Comparison of ENCODE assay signal across 8 cellular contexts in genomic region chr13:30132623-30133553, GRCh38.
DNase-seq lines count a peak whose midpoint lies in the region; ATAC-seq, FAIRE-seq and TF ChIP-seq lines count a peak whose summit lies in the region.

No MANE protein-coding gene starts in this region.

- in situ Hi-C loops in GM12878 (cut with MboI) = no loop called here

- 52% methylated on average over 39 of the region's 39 CpGs for WGBS in GM12878 (ENCODE audit: insufficient coverage, insufficient replicate concordance, low lambda C conversion rate, missing lambda C conversion rate)
- 35 to 49% (median 37%) methylated on average over 38 to 39 of the region's 39 CpGs for WGBS in small intestine, 3 donors

- H3K27ac ChIP-seq in GM12878 (ENCODE audit: control insufficient read depth, insufficient read depth) = no peak overlapping the region
- peak overlapping the region in 1 of 2 donors; percentile 17 for H3K27ac ChIP-seq in small intestine (ENCODE audit: low read depth in 1 of 2, low read length in 1 of 2)

- no peak overlapping the region for H3K4me3 ChIP-seq in GM12878
- H3K4me3 ChIP-seq in small intestine (ENCODE audit: low read depth in 1 of 2, low read length in 2 of 2) = no peak overlapping the region

- no peaks in the 10 kb centered on the region for H3K4me1 ChIP-seq in GM12878 (ENCODE audit: control insufficient read depth, insufficient read depth, low read length)
- H3K4me1 ChIP-seq in small intestine (ENCODE audit: control insufficient read depth in 2 of 2, insufficient read depth in 1 of 2, low read depth in 1 of 2, low read length in 1 of 2) = peaks cover 0 to 2% of the 10 kb centered on the region in 2 donors

- RAD21 ChIA-PET in GM12878 (lab: Charles Lee; ENCODE audit: unreplicated experiment) = interaction anchor here (0.5 to 4.2 kb wide), 58 partner anchors 9 to 671 kb away, joined by 3 to 82 read pairs (median 4); partner anchors contain the start of genes KATNAL1 and UBE2L5

- H3K27me3 ChIP-seq in GM12878 (replicated peaks in 1 of 2; ENCODE audit: control insufficient read depth in 2 of 2, insufficient read depth in 2 of 2, low read length in 1 of 2) (no peaks in the 10 kb centered on the region), small intestine (ENCODE audit: control insufficient read depth in 2 of 2, insufficient read depth in 2 of 2, low read length in 2 of 2) (no peaks in the 10 kb centered on the region)

- DNase-seq in A172 (ENCODE audit: low spot score) (peak; percentile 85), GM18507 (ENCODE audit: extremely low spot score, insufficient read length, low read depth) (peak; percentile 80), NCI-H2171 (lab: John Stamatoyannopoulos, UW) (peak; percentile 61), GM12878 (ENCODE audit: low read depth, low spot score) (no peak), iPS DF 19.7 (ENCODE audit: low read depth, low spot score) (peak; percentile 70), small intestine (peak; percentile 94)

- no peak for TF ChIP-seq POLR2A in GM12878 (IDR thresholded peaks at IDR 0.05; ENCODE audit: low read depth, low read length)

- SMC1A ChIA-PET in GM12878 (lab: Charles Lee; ENCODE audit: uncharacterized antibody, unreplicated experiment) = interaction anchor here (0.5 to 4.9 kb wide), 64 partner anchors 9 to 912 kb away, joined by 3 to 64 read pairs (median 5); partner anchors contain the start of genes KATNAL1 and UBL3

- H3K4me2 ChIP-seq in GM12878 (ENCODE audit: control insufficient read depth, insufficient read depth) = peak overlapping the region; percentile 40; the same call in 1 of the 2 replicates

- no peaks in the 10 kb centered on the region for H3K79me2 ChIP-seq in GM12878 (ENCODE audit: control insufficient read depth, insufficient read depth, low read length)

- H3K36me3 ChIP-seq in GM12878 (ENCODE audit: control insufficient read depth in 2 of 2, insufficient read depth in 2 of 2, low read length in 1 of 2) = no peaks in the 10 kb centered on the region
- no peaks in the 10 kb centered on the region for H3K36me3 ChIP-seq in small intestine (ENCODE audit: control insufficient read depth in 2 of 2, insufficient read depth in 2 of 2, low read length in 2 of 2)

- CTCF ChIA-PET in GM12878 (lab: Yijun Ruan, JAX) = interaction anchor here (0.6 to 8.0 kb wide), 78 partner anchors 11 to 1003 kb away, joined by 3 to 94 read pairs (median 5); partner anchors contain the start of gene KATNAL1

- no peaks in the 10 kb centered on the region for H4K20me1 ChIP-seq in GM12878 (ENCODE audit: control insufficient read depth, insufficient read depth)

- peak; percentile 89 to 95 (median 94) for TF ChIP-seq CTCF in GM12878 (IDR thresholded peaks at IDR 0.05 in 2 of 3, conservative IDR thresholded peaks at IDR 0.05 in 1 of 3; ENCODE audit: control insufficient read depth in 2 of 3, extremely low read depth in 1 of 3, insufficient read depth in 1 of 3, low read depth in 3 of 3, low read length in 3 of 3)

- peak; percentile 97 for TF ChIP-seq RAD21 in GM12878 (IDR thresholded peaks at IDR 0.05; ENCODE audit: insufficient read depth, low read depth, low read length)

- ATAC-seq in HG03039 (IDR thresholded peaks at IDR 0.05; ENCODE audit: unreplicated experiment) (peak; percentile 93), GM12878 (peak; percentile 99)

- POLR2A ChIA-PET in GM12878 (lab: Charles Lee) = interaction anchor here (0.5 to 1.3 kb wide), 9 partner anchors 10 to 332 kb away, joined by 3 to 4 read pairs (median 3); no protein-coding TSS in a partner anchor

- H3K9ac ChIP-seq in GM12878 (ENCODE audit: control insufficient read depth, insufficient read depth, low read length) = no peak overlapping the region

- peak overlapping the region; percentile 35; the same call in 1 of the 2 replicates for H2AFZ ChIP-seq in GM12878 (ENCODE audit: control insufficient read depth, low read depth, low read length)

- intact Hi-C loops in GM12878 (cut with micrococcal nuclease; ENCODE audit: unreplicated experiment) = loop anchor here (1.0 to 5.0 kb wide), 7 partner anchors 25 to 669 kb away; no protein-coding TSS in a partner anchor

- BruUV-seq in GM12878 (replicated peaks; lab: Mats Ljungman, UMichigan) = no TSS peak

- H3K9me3 ChIP-seq in GM12878 (replicated peaks; ENCODE audit: control insufficient read depth, insufficient read depth, low read length) (no peaks in the 10 kb centered on the region), small intestine (ENCODE audit: control insufficient read depth, low read depth) (no peaks in the 10 kb centered on the region)

- TF ChIP-seq EP300 in GM12878 (IDR thresholded peaks at IDR 0.05; ENCODE audit: borderline replicate concordance in 1 of 2, control insufficient read depth in 1 of 2, low read depth in 2 of 2, low read length in 2 of 2) = 0 out of 4 replicates have a peak, but pooled peaks of 1 of the 2 experiments have one; percentile 10

- FAIRE-seq in GM18507 (lab: Jason Lieb, UNC) (peak; percentile 94), TTC549 (lab: Jason Lieb, UNC) (peak; percentile 83), GM12878 (lab: Jason Lieb, UNC) (peak; percentile 74), small intestine (lab: Jason Lieb, UNC) (no peak)

TF ChIP-seq in GM12878, 131 proteins besides CTCF, POLR2A, EP300 and RAD21 (continues in another document):
- TF ChIP-seq USF2 (IDR thresholded peaks at IDR 0.05; ENCODE audit: borderline replicate concordance, low read depth, low read length) (no peak), NFYA (IDR thresholded peaks at IDR 0.05; ENCODE audit: borderline replicate concordance, low read depth, low read length) (no peak), RBBP5 (conservative IDR thresholded peaks at IDR 0.05) (no peak), EGR1 (IDR thresholded peaks at IDR 0.05; ENCODE audit: borderline replicate concordance in 1 of 2, low read depth in 2 of 2, low read length in 2 of 2) (peak in 1 of 2 experiments; percentile 30; a peak in 1 of 3 replicates), PBX3 (IDR thresholded peaks at IDR 0.05; ENCODE audit: insufficient replicate concordance, low read depth, low read length) (no peak), EZH2 (IDR thresholded peaks at IDR 0.05; ENCODE audit: borderline replicate concordance, control insufficient read depth, low read depth, low read length) (no peak), ZNF207 (IDR thresholded peaks at IDR 0.05; ENCODE audit: borderline replicate concordance) (no peak; the same call in 1 of the 2 replicates), TARDBP (IDR thresholded peaks at IDR 0.05; ENCODE audit: borderline replicate concordance) (no peak), TBL1XR1 (IDR thresholded peaks at IDR 0.05; ENCODE audit: low read depth, low read length) (0 out of 2 replicates have a peak, but pooled peaks have one; percentile 29), HSF1 (IDR thresholded peaks at IDR 0.05; ENCODE audit: low read depth, low read length) (0 out of 2 replicates have a peak, but pooled peaks have one; percentile 13), SMARCA5 (IDR thresholded peaks at IDR 0.05) (0 out of 2 replicates have a peak, but pooled peaks have one; percentile 40)
